In genomic region chr21:42030311-42030710, GRCh38 we compare ENCODE assay signal across 37 cellular contexts. TPM values are rescaled to one million over a fixed set of nuclear protein-coding genes. Genes with fewer than 3 reads are reported as not detected.
"Had no signal": no experiment of that assay in that cellular context is flagged by ENCODE, and none has a peak within 500 bp of the region (broad histone marks: within the 10 kb centered on the region; RNA-seq: fewer than 3 reads in every experiment).

No MANE protein-coding gene starts in this region.

- H3K36me3 ChIP-seq: brain microvascular endothelial cell had no signal

- H3K27me3 ChIP-seq: brain microvascular endothelial cell had no signal

- DNase-seq: activated CD4-positive, alpha-beta memory T cell treated with anti-CD3 and anti-CD28 coated beads, Interleukin-2, amount 10 ng/mL, durations not matched to agents 7 days and 5 days; activated CD4-positive, alpha-beta T cell treated with anti-CD3 and anti-CD28 coated beads for 1 hour; activated CD4-positive, alpha-beta T cell treated with anti-CD3 and anti-CD28 coated beads for 48 hours; activated CD4-positive, CD25-positive, alpha-beta regulatory T cell; activated CD8-positive, alpha-beta memory T cell treated with anti-CD3 and anti-CD28 coated beads for 24 hours; activated CD8-positive, alpha-beta memory T cell treated with anti-CD3 and anti-CD28 coated beads, Interleukin-2, amount 10 ng/mL, durations not matched to agents 7 days and 5 days; activated CD8-positive, alpha-beta memory T cell treated with anti-CD3 and anti-CD28 coated beads, Interleukin-2, amount 50 U/mL, for 48 hours; activated effector memory CD4-positive, alpha-beta T cell treated with Interleukin-2 at 50 U/mL for 16 hours; activated naive CD4-positive, alpha-beta T cell treated with anti-CD3 and anti-CD28 coated beads, Interleukin-2, amount 10 ng/mL, durations not matched to agents 7 days and 5 days; activated naive CD8-positive, alpha-beta T cell treated with anti-CD3 and anti-CD28 coated beads, Interleukin-2, amount 50 U/mL, for 24 hours; activated T-cell treated with anti-CD3 and anti-CD28 coated beads, Interleukin-2, amount 50 U/mL, for 48 hours; aorta; brain microvascular endothelial cell; Karpas-422; KBM-7; NCI-H1092; NCI-H1417; NCI-H146; NCI-H187; NCI-H2029 treated with DMSO at 0.1 percent for 48 hours; NCI-H2107; NCI-H2171; NCI-H510A; NCI-H526; NCI-H748 treated with DMSO at 0.1 percent for 48 hours; PC-3; SIG-M5; SW 1271; T-helper 1 cell; T-helper 2 cell; T-helper 9 cell had no signal

- ATAC-seq: activated CD8-positive, alpha-beta memory T cell treated with anti-CD3 and anti-CD28 coated beads, Interleukin-2, amount 10 ng/mL, durations not matched to agents 7 days and 5 days; activated naive CD8-positive, alpha-beta T cell treated with anti-CD3 and anti-CD28 coated beads, Interleukin-2, amount 50 U/mL, for 24 hours; PC-3; Right ventricle myocardium inferior; SK-N-SH treated with all-trans-retinoic acid at 6 μM for 48 hours had no signal

- H3K27ac ChIP-seq: brain microvascular endothelial cell, RWPE1, VCaP had no signal

RNA-seq across cellular contexts. Expression of gene UMODL1, which starts 40.8 kb away (rescaled TPM):
- total RNA-seq: MCF 10A, PC-3, Right ventricle myocardium inferior, SK-MEL-5 had no signal
- polyA plus RNA-seq: aorta had no signal
